In the genomic region with DNA sequence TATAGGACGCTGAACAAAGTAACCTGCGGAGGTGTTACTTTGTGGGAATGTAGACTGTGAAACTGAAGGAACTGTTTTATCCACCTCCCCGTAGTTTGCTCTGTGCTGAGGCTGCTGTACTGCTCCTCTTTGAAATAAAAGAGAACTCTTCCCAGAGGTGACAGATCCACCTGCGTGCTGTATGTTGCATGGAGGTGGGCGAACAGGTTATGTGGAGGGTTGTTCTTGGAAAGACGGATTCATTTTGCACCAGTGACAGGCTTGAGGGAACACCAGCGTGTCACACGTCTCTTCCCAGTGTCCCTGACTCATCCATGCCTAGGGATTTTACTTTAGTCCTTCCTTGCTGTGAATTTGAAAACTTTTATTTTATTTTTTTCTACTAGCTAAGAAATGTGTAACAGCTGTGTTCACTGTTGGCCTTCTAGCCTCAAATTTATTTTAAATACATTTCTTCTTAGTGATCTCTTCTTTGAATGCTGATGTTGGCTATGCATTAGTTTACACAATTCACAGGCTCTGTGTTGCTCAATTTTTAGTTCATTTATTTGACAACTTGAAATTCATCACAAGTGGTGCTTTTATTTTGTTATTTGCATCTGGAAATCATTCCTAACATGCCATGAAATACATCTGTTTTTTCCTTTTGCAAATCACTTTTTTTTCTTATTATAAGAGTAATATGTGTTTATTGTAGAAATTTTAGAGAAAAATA, we compare ENCODE assay signal across 23 cellular contexts.
"Had no signal": no experiment of that assay in that cellular context is flagged by ENCODE, and none has a peak within 500 bp of the region (broad histone marks: within the 10 kb centered on the region; RNA-seq: fewer than 3 reads in every experiment).

No MANE protein-coding gene starts in this region.

- DNase-seq: activated CD4-positive, alpha-beta T cell treated with anti-CD3 and anti-CD28 coated beads, Interleukin-2, amount 50 U/mL, for 4 hours; activated CD8-positive, alpha-beta memory T cell treated with anti-CD3 and anti-CD28 coated beads, Interleukin-2, amount 50 U/mL, for 48 hours; activated effector memory CD4-positive, alpha-beta T cell treated with Interleukin-2 at 50 U/mL for 16 hours; activated naive CD4-positive, alpha-beta T cell treated with anti-CD3 and anti-CD28 coated beads for 36 hours; activated naive CD8-positive, alpha-beta T cell treated with anti-CD3 and anti-CD28 coated beads, Interleukin-2, amount 10 ng/mL, durations not matched to agents 7 days and 5 days; activated T-cell treated with anti-CD3 and anti-CD28 coated beads, Interleukin-2, amount 50 U/mL, for 4 hours; amygdala; cortex of kidney; endodermal cell; glutamatergic neuron; ovary; right cardiac atrium; stimulated activated CD4-positive, alpha-beta T cell treated with anti-CD3 and anti-CD28 coated beads, Interleukin-12 subunit alpha, Interleukin-12 subunit beta, amount 100 ng/mL, for 4 hours; stimulated activated naive CD8-positive, alpha-beta T cell treated with anti-CD3 and anti-CD28 coated beads, Interleukin-15, amount 100 ng/mL, for 72 hours; T-cell; transverse colon had no signal

- H3K36me3 ChIP-seq: neutrophil, ovary, prostate gland, transverse colon had no signal

- H3K4me1 ChIP-seq: prostate gland had no signal

- H3K4me3 ChIP-seq: ovary, prostate gland, transverse colon had no signal

- FAIRE-seq: bronchial epithelial cell, frontal cortex, TTC549, urothelium cell line had no signal

- ATAC-seq: activated T-cell treated with anti-CD3 and anti-CD28 coated beads, Interleukin-2, amount 50 U/mL, for 4 hours; right cardiac atrium; stimulated activated naive CD8-positive, alpha-beta T cell treated with anti-CD3 and anti-CD28 coated beads, Interleukin-15, amount 100 ng/mL, for 72 hours; T-cell had no signal

- H3K27ac ChIP-seq: epithelial cell of prostate, neutrophil, ovary, prostate gland, transverse colon had no signal

- H3K9me3 ChIP-seq: neutrophil, ovary, prostate gland, transverse colon had no signal
